17 cellular contexts compared by ENCODE assay signal in genomic region chr20:12984863-12985262, GRCh38. TPM values are rescaled to one million over a fixed set of nuclear protein-coding genes. Genes with fewer than 3 reads are reported as not detected.
DNase-seq lines count a peak whose midpoint lies in the region; ATAC-seq and TF ChIP-seq lines count a peak whose summit lies in the region.
"Had no signal": no experiment of that assay in that cellular context is flagged by ENCODE, and none has a peak within 500 bp of the region (broad histone marks: within the 10 kb centered on the region; RNA-seq: fewer than 3 reads in every experiment).

No MANE protein-coding gene starts in this region.

- H3K4me1 ChIP-seq in PC-3 (ENCODE audit: insufficient read depth, low read length) = peaks cover 25% of the 10 kb centered on the region
- H3K4me1 ChIP-seq in trophoblast cell (ENCODE audit: control insufficient read depth in 1 of 2, insufficient read depth in 2 of 2, low read length in 2 of 2) = peaks cover 0 to 8% of the 10 kb centered on the region in 2 experiments
- H3K4me1 ChIP-seq: HAP-1 had no signal

- POLR2A ChIA-PET in PC-3 (lab: Charles Lee; ENCODE audit: unreplicated experiment) (no interaction called here), GM10248 (lab: Yijun Ruan, JAX) (no interaction called here)

- CTCF ChIA-PET in PC-3 (lab: Charles Lee) (no interaction called here), GM10248 (lab: Yijun Ruan, JAX) (no interaction called here)
- CTCF ChIA-PET in activated naive CD4-positive, alpha-beta T cell treated with anti-CD3 and anti-CD28 coated beads for 36 hours (lab: Charles Lee) = interaction anchor here (0.7 kb wide), 1 partner anchor 356 kb away, joined by 3 read pairs; no protein-coding TSS in a partner anchor

- intact Hi-C loops in PC-3 (cut with micrococcal nuclease) (loop anchor here (2.0 kb wide), 1 partner anchor 22 kb away; no protein-coding TSS in a partner anchor), posterior cingulate gyrus (cut with DNase I) (no loop called here)
- intact Hi-C loops in activated naive CD4-positive, alpha-beta T cell treated with anti-CD3 and anti-CD28 coated beads for 36 hours (cut with micrococcal nuclease) = no loop called here

- H3K9me3 ChIP-seq in PC-3 (ENCODE audit: low read length) = no peaks in the 10 kb centered on the region
- no peaks in the 10 kb centered on the region for H3K9me3 ChIP-seq in trophoblast cell (ENCODE audit: insufficient read depth, low read depth, low read length)
- H3K9me3 ChIP-seq: HAP-1, MG63 had no signal

- DNase-seq in ELF-1 (ENCODE audit: low read depth, low spot score) = peak; percentile 27
- DNase-seq in PC-3 = peak; percentile 71
- DNase-seq in epithelial cell of esophagus (ENCODE audit: low read depth) = peak; percentile 90
- peak; percentile 22 to 46 for DNase-seq in trophoblast cell
- DNase-seq in posterior cingulate gyrus = no peak
- no peak for DNase-seq in activated naive CD4-positive, alpha-beta T cell treated with anti-CD3 and anti-CD28 coated beads for 36 hours
- DNase-seq in GM10248 (ENCODE audit: extremely low spot score) = no peak
- DNase-seq: CD4-positive, CD25-positive, alpha-beta regulatory T cell; DMS79; KG1; MG63; NCI-H1092 treated with DMSO at 0.1 percent for 48 hours; NK-92 treated with Interleukin-12 subunit alpha and Interleukin-12 subunit beta, amount 100 ng/mL, for 24 hours; OCI-M1; SW 1271 had no signal

- no peak overlapping the region for H2BK120ac ChIP-seq in trophoblast cell (ENCODE audit: insufficient read depth, low read length, poor library complexity)

- H2AFZ ChIP-seq in PC-3 (ENCODE audit: low read length) (0 out of 2 replicates have a peak overlapping the region, but pooled peaks have one; percentile 19), trophoblast cell (ENCODE audit: insufficient read depth, low read length, poor library complexity) (no peak overlapping the region)

- H3K4me3 ChIP-seq in PC-3 (ENCODE audit: low read length) (no peak overlapping the region), epithelial cell of esophagus (ENCODE audit: low read length) (no peak overlapping the region), trophoblast cell (ENCODE audit: low read depth, low read length) (no peak overlapping the region)
- H3K4me3 ChIP-seq: GM12878, HAP-1, MG63 had no signal

- H3K27ac ChIP-seq in PC-3 (ENCODE audit: low read length) (no peak overlapping the region), trophoblast cell (ENCODE audit: low read depth, low read length) (no peak overlapping the region)

- no peak overlapping the region for H3K18ac ChIP-seq in trophoblast cell (ENCODE audit: low read length)

- no peak overlapping the region for H2BK12ac ChIP-seq in trophoblast cell (ENCODE audit: low read length)

- no TSS peak for BruUV-seq in PC-3 (replicated peaks; lab: Mats Ljungman, UMichigan)

- H4K91ac ChIP-seq in trophoblast cell (ENCODE audit: low read depth, low read length) = no peak overlapping the region

- no peak overlapping the region for H2BK5ac ChIP-seq in trophoblast cell (ENCODE audit: low read depth, low read length, poor library complexity)

- TF ChIP-seq CTCF in PC-3 (conservative IDR thresholded peaks at IDR 0.05; ENCODE audit: low read depth, low read length) (no peak), epithelial cell of esophagus (IDR thresholded peaks at IDR 0.05; ENCODE audit: insufficient read depth, low read depth, low read length, missing control alignments) (no peak), GM10248 (IDR thresholded peaks at IDR 0.05; ENCODE audit: control extremely low read depth, extremely low read depth, low read depth, missing control alignments) (no peak)

- no peaks in the 10 kb centered on the region for H3K27me3 ChIP-seq in PC-3 (ENCODE audit: low read length)
- no peaks in the 10 kb centered on the region for H3K27me3 ChIP-seq in trophoblast cell (ENCODE audit: insufficient read depth, low read length)
- H3K27me3 ChIP-seq: MG63 had no signal

- H3K23ac ChIP-seq in trophoblast cell (ENCODE audit: low read length) = no peak overlapping the region

- peaks cover 4% of the 10 kb centered on the region for H3K27me3 Mint-ChIP-seq in activated naive CD4-positive, alpha-beta T cell treated with anti-CD3 and anti-CD28 coated beads for 36 hours (ENCODE audit: low read depth)
- H3K27me3 Mint-ChIP-seq: CD4-positive, CD25-positive, alpha-beta regulatory T cell had no signal

- H3K9ac ChIP-seq in PC-3 (ENCODE audit: low read length) (no peak overlapping the region), trophoblast cell (ENCODE audit: low read length) (no peak overlapping the region)

- no peak overlapping the region for H3K14ac ChIP-seq in trophoblast cell (ENCODE audit: low read length)

- no peaks in the 10 kb centered on the region for H3K79me1 ChIP-seq in trophoblast cell (ENCODE audit: low read length)

- H4K20me1 ChIP-seq in PC-3 (ENCODE audit: low read length) = no peaks in the 10 kb centered on the region

- H3K36me3 ChIP-seq in PC-3 (ENCODE audit: low read depth, low read length) (no peaks in the 10 kb centered on the region), trophoblast cell (ENCODE audit: control insufficient read depth in 1 of 2, insufficient read depth in 2 of 2, low read length in 2 of 2) (no peaks in the 10 kb centered on the region)
- H3K36me3 ChIP-seq: HAP-1, MG63 had no signal

- H3K4me3 Mint-ChIP-seq in activated naive CD4-positive, alpha-beta T cell treated with anti-CD3 and anti-CD28 coated beads for 36 hours = no peak overlapping the region

- H3K4me1 Mint-ChIP-seq in activated naive CD4-positive, alpha-beta T cell treated with anti-CD3 and anti-CD28 coated beads for 36 hours (ENCODE audit: low read depth) = no peaks in the 10 kb centered on the region
- H3K4me1 Mint-ChIP-seq: CD4-positive, CD25-positive, alpha-beta regulatory T cell had no signal

- no peaks in the 10 kb centered on the region for H3K9me2 ChIP-seq in PC-3 (replicated peaks; ENCODE audit: low read length)

- H3K9me3 Mint-ChIP-seq in activated naive CD4-positive, alpha-beta T cell treated with anti-CD3 and anti-CD28 coated beads for 36 hours = no peaks in the 10 kb centered on the region

- H2AK5ac ChIP-seq in trophoblast cell (ENCODE audit: low read length) = no peak overlapping the region

- no peaks in the 10 kb centered on the region for H3K36me3 Mint-ChIP-seq in activated naive CD4-positive, alpha-beta T cell treated with anti-CD3 and anti-CD28 coated beads for 36 hours (ENCODE audit: low read depth)
- H3K36me3 Mint-ChIP-seq: CD4-positive, CD25-positive, alpha-beta regulatory T cell had no signal

- ATAC-seq in PC-3 = peak; percentile 94
- ATAC-seq: GM12878 had no signal

- H3F3A ChIP-seq in PC-3 (ENCODE audit: low read length, unreplicated experiment) = no peaks in the 10 kb centered on the region

- no peak overlapping the region for H4K8ac ChIP-seq in trophoblast cell (ENCODE audit: low read depth, low read length)

- no peaks in the 10 kb centered on the region for H3K79me2 ChIP-seq in PC-3 (ENCODE audit: low read length)
- no peaks in the 10 kb centered on the region for H3K79me2 ChIP-seq in trophoblast cell (ENCODE audit: control insufficient read depth, insufficient read depth, low read length, poor library complexity)

- H3K4me2 ChIP-seq in PC-3 (ENCODE audit: low read length) (peak overlapping the region; percentile 19), trophoblast cell (ENCODE audit: low read length) (no peak overlapping the region)

- no peak overlapping the region for H3K4ac ChIP-seq in trophoblast cell (ENCODE audit: low read depth, low read length)

- WGBS in trophoblast cell (ENCODE audit: extremely low coverage, insufficient coverage, insufficient read length) = no CpG with 5 or more reads among the region's 2 CpGs

- no peak overlapping the region for H3K27ac Mint-ChIP-seq in activated naive CD4-positive, alpha-beta T cell treated with anti-CD3 and anti-CD28 coated beads for 36 hours
- H3K27ac Mint-ChIP-seq: CD4-positive, CD25-positive, alpha-beta regulatory T cell had no signal

- H4K12ac ChIP-seq in trophoblast cell (ENCODE audit: low read depth, low read length) = no peak overlapping the region

RNA-seq across cellular contexts. Expression of gene SPTLC3, which starts 23.9 kb away (rescaled TPM):
- 6.3 and 16.3 TPM in 2 replicates for total RNA-seq in PC-3 (2014; rRNA removed)
- polyA plus RNA-seq in trophoblast cell (2013) = 5.4 and 5.5 TPM in 2 replicates
- total RNA-seq in activated naive CD4-positive, alpha-beta T cell treated with anti-CD3 and anti-CD28 coated beads for 36 hours = under 1 TPM; 0.15 to 0.64 TPM

Comparison
In these comparisons a context has a peak if more than half of its experiments do, and no peak if none do; other contexts are left out.
1. DNase-seq: peak in ELF-1 (single experiment), PC-3 (single experiment), epithelial cell of esophagus (single experiment) and trophoblast cell (2 of 2); none in posterior cingulate gyrus (0 of 10), activated naive CD4-positive, alpha-beta T cell treated with anti-CD3 and anti-CD28 coated beads for 36 hours (single experiment) and GM10248 (single experiment).